Comparison of ENCODE assay signal across 35 cellular contexts in the genomic region with DNA sequence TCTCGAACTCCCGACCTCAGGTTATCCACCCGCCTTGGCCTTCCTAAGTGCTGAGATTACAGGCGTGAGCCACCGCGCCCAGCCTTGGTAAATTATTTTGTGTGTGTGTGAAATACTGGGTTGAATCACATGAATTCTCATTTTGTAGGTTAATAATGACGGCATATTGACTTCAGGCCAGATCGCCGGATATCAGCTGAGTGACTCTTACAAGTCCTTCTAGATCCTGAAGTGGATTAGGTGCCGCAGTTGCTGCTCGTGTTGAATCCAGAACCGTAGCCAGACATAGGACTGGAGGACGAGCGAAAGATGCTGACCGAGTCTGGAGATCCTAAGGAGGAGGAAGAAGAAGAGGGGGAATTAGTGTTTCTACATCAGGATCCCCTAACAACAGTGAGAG.
"Had no signal": no experiment of that assay in that cellular context is flagged by ENCODE, and none has a peak within 500 bp of the region (broad histone marks: within the 10 kb centered on the region; RNA-seq: fewer than 3 reads in every experiment).

No MANE protein-coding gene starts in this region.

- H3K36me3 Mint-ChIP-seq: activated CD8-positive, alpha-beta memory T cell treated with anti-CD3 and anti-CD28 coated beads, Interleukin-2, amount 10 ng/mL, durations not matched to agents 7 days and 5 days; activated naive CD4-positive, alpha-beta T cell treated with anti-CD3 and anti-CD28 coated beads, Interleukin-2, amount 50 U/mL, for 72 hours; activated naive CD8-positive, alpha-beta T cell treated with anti-CD3 and anti-CD28 coated beads for 36 hours; brain; T-cell; WTC11 had no signal

- H3K27ac Mint-ChIP-seq: activated CD4-positive, alpha-beta memory T cell treated with anti-CD3 and anti-CD28 coated beads, Interleukin-2, amount 10 ng/mL, durations not matched to agents 7 days and 5 days; activated CD4-positive, alpha-beta T cell treated with anti-CD3 and anti-CD28 coated beads for 36 hours; activated CD4-positive, alpha-beta T cell treated with anti-CD3 and anti-CD28 coated beads, Interleukin-2, amount 10 ng/mL, durations not matched to agents 7 days and 5 days; activated CD8-positive, alpha-beta memory T cell treated with anti-CD3 and anti-CD28 coated beads, Interleukin-2, amount 10 ng/mL, durations not matched to agents 7 days and 5 days; activated CD8-positive, alpha-beta T cell treated with anti-CD3 and anti-CD28 coated beads, Interleukin-2, amount 10 ng/mL, durations not matched to agents 7 days and 5 days; activated naive CD4-positive, alpha-beta T cell treated with anti-CD3 and anti-CD28 coated beads for 36 hours; activated naive CD4-positive, alpha-beta T cell treated with anti-CD3 and anti-CD28 coated beads, Interleukin-2, amount 50 U/mL, for 72 hours; activated naive CD8-positive, alpha-beta T cell treated with anti-CD3 and anti-CD28 coated beads for 36 hours; activated T-cell treated with anti-CD3 and anti-CD28 coated beads, Interleukin-2, amount 50 U/mL, for 24 hours; activated T-helper 2 cell treated with anti-CD3 and anti-CD28 coated beads, Interferon-gamma antibody, Interleukin-2, Interleukin-4, amounts not matched to agents 10 μg/mL and 5 μg/mL and 100 μg/mL, durations not matched to agents 14 hours and 24 hours and 36 hours; brain; T-cell; T-helper 17 cell; WTC11 had no signal

- FAIRE-seq: bronchial epithelial cell had no signal

- H3K4me3 Mint-ChIP-seq: activated CD4-positive, alpha-beta memory T cell treated with anti-CD3 and anti-CD28 coated beads, Interleukin-2, amount 10 ng/mL, durations not matched to agents 7 days and 5 days; activated CD4-positive, alpha-beta T cell treated with anti-CD3 and anti-CD28 coated beads for 36 hours; activated CD4-positive, alpha-beta T cell treated with anti-CD3 and anti-CD28 coated beads, Interleukin-2, amount 10 ng/mL, durations not matched to agents 7 days and 5 days; activated CD8-positive, alpha-beta memory T cell treated with anti-CD3 and anti-CD28 coated beads, Interleukin-2, amount 10 ng/mL, durations not matched to agents 7 days and 5 days; activated CD8-positive, alpha-beta T cell treated with anti-CD3 and anti-CD28 coated beads, Interleukin-2, amount 10 ng/mL, durations not matched to agents 7 days and 5 days; activated naive CD4-positive, alpha-beta T cell treated with anti-CD3 and anti-CD28 coated beads for 36 hours; activated naive CD8-positive, alpha-beta T cell treated with anti-CD3 and anti-CD28 coated beads for 36 hours; activated T-cell treated with anti-CD3 and anti-CD28 coated beads, Interleukin-2, amount 50 U/mL, for 24 hours; brain; central memory CD8-positive, alpha-beta T cell; T-cell; T-helper 17 cell; WTC11 had no signal

- H3K9me3 Mint-ChIP-seq: activated CD4-positive, alpha-beta memory T cell treated with anti-CD3 and anti-CD28 coated beads, Interleukin-2, amount 10 ng/mL, durations not matched to agents 7 days and 5 days; activated CD4-positive, alpha-beta T cell treated with anti-CD3 and anti-CD28 coated beads, Interleukin-2, amount 10 ng/mL, durations not matched to agents 7 days and 5 days; activated naive CD4-positive, alpha-beta T cell treated with anti-CD3 and anti-CD28 coated beads for 36 hours; activated naive CD4-positive, alpha-beta T cell treated with anti-CD3 and anti-CD28 coated beads, Interleukin-2, amount 50 U/mL, for 72 hours; activated naive CD8-positive, alpha-beta T cell treated with anti-CD3 and anti-CD28 coated beads for 36 hours; activated T-cell treated with anti-CD3 and anti-CD28 coated beads, Interleukin-2, amount 50 U/mL, for 24 hours; activated T-helper 2 cell treated with anti-CD3 and anti-CD28 coated beads, Interferon-gamma antibody, Interleukin-2, Interleukin-4, amounts not matched to agents 10 μg/mL and 5 μg/mL and 100 μg/mL, durations not matched to agents 14 hours and 24 hours and 36 hours; central memory CD8-positive, alpha-beta T cell; T-cell; WTC11 had no signal

- H3K27me3 ChIP-seq: ascending aorta had no signal

- H3K27me3 Mint-ChIP-seq: activated CD4-positive, alpha-beta T cell treated with anti-CD3 and anti-CD28 coated beads for 36 hours; activated naive CD8-positive, alpha-beta T cell treated with anti-CD3 and anti-CD28 coated beads for 36 hours; activated T-cell treated with anti-CD3 and anti-CD28 coated beads, Interleukin-2, amount 50 U/mL, for 24 hours; central memory CD8-positive, alpha-beta T cell; T-helper 17 cell had no signal

- H3K9me3 ChIP-seq: ascending aorta had no signal

- H3K27ac ChIP-seq: ascending aorta, cardiac muscle cell, WERI-Rb-1 had no signal

- ATAC-seq: activated CD4-positive, alpha-beta T cell treated with anti-CD3 and anti-CD28 coated beads for 36 hours; activated CD4-positive, CD25-positive, alpha-beta regulatory T cell treated with anti-CD3 and anti-CD28 coated beads, Interleukin-2, amount 50 U/mL, for 24 hours; activated CD8-positive, alpha-beta memory T cell treated with anti-CD3 and anti-CD28 coated beads, Interleukin-2, amount 10 ng/mL, durations not matched to agents 7 days and 5 days; activated CD8-positive, alpha-beta T cell treated with anti-CD3 and anti-CD28 coated beads, Interleukin-2, amount 10 ng/mL, durations not matched to agents 7 days and 5 days; activated naive CD4-positive, alpha-beta T cell treated with anti-CD3 and anti-CD28 coated beads, Interleukin-2, amount 50 U/mL, for 72 hours; T-cell; T-helper 17 cell; WTC11 had no signal

- DNase-seq: activated CD4-positive, alpha-beta memory T cell treated with anti-CD3 and anti-CD28 coated beads, Interleukin-2, amount 10 ng/mL, durations not matched to agents 7 days and 5 days; activated CD4-positive, alpha-beta T cell treated with anti-CD3 and anti-CD28 coated beads for 1 hour; activated CD4-positive, alpha-beta T cell treated with anti-CD3 and anti-CD28 coated beads for 36 hours; activated CD4-positive, alpha-beta T cell treated with anti-CD3 and anti-CD28 coated beads for 48 hours; activated CD4-positive, alpha-beta T cell treated with anti-CD3 and anti-CD28 coated beads, Interleukin-2, amount 10 ng/mL, durations not matched to agents 7 days and 5 days; activated CD4-positive, alpha-beta T cell treated with anti-CD3 and anti-CD28 coated beads, Interleukin-2, amount 50 U/mL, for 48 hours; activated CD4-positive, CD25-positive, alpha-beta regulatory T cell; activated CD8-positive, alpha-beta memory T cell treated with anti-CD3 and anti-CD28 coated beads for 24 hours; activated CD8-positive, alpha-beta memory T cell treated with anti-CD3 and anti-CD28 coated beads, Interleukin-2, amount 10 ng/mL, durations not matched to agents 7 days and 5 days; activated CD8-positive, alpha-beta memory T cell treated with anti-CD3 and anti-CD28 coated beads, Interleukin-2, amount 50 U/mL, for 48 hours; activated CD8-positive, alpha-beta T cell treated with anti-CD3 and anti-CD28 coated beads, Interleukin-2, amount 10 ng/mL, durations not matched to agents 7 days and 5 days; activated effector memory CD4-positive, alpha-beta T cell treated with Interleukin-2 at 50 U/mL for 16 hours; activated gamma-delta T cell; activated naive CD4-positive, alpha-beta T cell treated with anti-CD3 and anti-CD28 coated beads for 36 hours; activated naive CD4-positive, alpha-beta T cell treated with anti-CD3 and anti-CD28 coated beads, Interleukin-2, amount 50 U/mL, for 16 hours; activated naive CD8-positive, alpha-beta T cell treated with anti-CD3 and anti-CD28 coated beads for 36 hours; activated T-cell treated with anti-CD3 and anti-CD28 coated beads, Interleukin-2, amount 50 U/mL, for 24 hours; activated T-cell treated with anti-CD3 and anti-CD28 coated beads, Interleukin-2, amount 50 U/mL, for 48 hours; amygdala; anterior cingulate cortex; caudate nucleus; cerebellar nuclear complex; T-cell; T-helper 17 cell; T-helper 9 cell; WERI-Rb-1 had no signal

- H3K4me3 ChIP-seq: ascending aorta, cardiac muscle cell had no signal

- H3K36me3 ChIP-seq: ascending aorta, cardiac muscle cell, WERI-Rb-1 had no signal
